In the genomic region with DNA sequence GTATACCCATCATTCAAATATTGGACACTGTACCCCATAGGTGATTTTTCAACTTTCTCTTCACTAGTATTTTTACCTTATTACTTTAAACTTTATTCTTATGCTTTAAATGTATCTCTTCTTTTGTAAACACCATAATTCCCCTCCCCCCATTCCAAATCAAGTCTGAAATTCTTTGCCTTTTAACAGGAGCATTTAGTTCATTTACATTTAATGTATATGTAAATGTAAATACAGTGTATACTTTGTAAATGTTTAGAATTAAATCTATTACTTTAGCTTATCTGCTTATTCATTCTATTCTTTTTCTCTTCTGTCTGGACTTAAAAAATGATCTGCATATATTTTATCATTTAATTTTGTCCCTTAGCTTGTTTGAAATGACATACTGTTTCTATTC, we compare ENCODE assay signal across 28 cellular contexts. TPM values are rescaled to one million over a fixed set of nuclear protein-coding genes. Genes with fewer than 3 reads are reported as not detected.
DNase-seq lines count a peak whose midpoint lies in the region; ATAC-seq, FAIRE-seq and TF ChIP-seq lines count a peak whose summit lies in the region.
"Had no signal": no experiment of that assay in that cellular context is flagged by ENCODE, and none has a peak within 500 bp of the region (broad histone marks: within the 10 kb centered on the region; RNA-seq: fewer than 3 reads in every experiment).

No MANE protein-coding gene starts in this region.

- in situ Hi-C loops in K562 (cut with MboI), result no loop called here

- H3K9me3 ChIP-seq in K562 (replicated peaks; ENCODE audit: control insufficient read depth, insufficient read depth, low read depth, low read length), result no peaks in the 10 kb centered on the region; the same call in 1 of the 2 replicates
- H3K9me3 ChIP-seq: BE2C had no signal

- no peak for TF ChIP-seq EP300 in K562 (IDR thresholded peaks at IDR 0.05; ENCODE audit: low read length)

- TF ChIP-seq POLR2A in K562 (conservative IDR thresholded peaks at IDR 0.05), result no peak

- DNase-seq in K562 (ENCODE audit: extremely low read depth in 1 of 4, low spot score in 3 of 4), result no peak
- DNase-seq in central memory CD8-positive, alpha-beta T cell (ENCODE audit: low spot score in 2 of 2), result no peak
- no peak for DNase-seq in natural killer cell
- no peak for DNase-seq in stimulated activated effector memory CD8-positive, alpha-beta T cell treated with anti-CD3 and anti-CD28 coated beads, Interleukin-12 subunit alpha, Interleukin-12 subunit beta, amount 100 ng/mL, for 72 hours (ENCODE audit: low spot score in 2 of 2)
- DNase-seq in left colon, result no peak
- no peak for DNase-seq in superior temporal gyrus (ENCODE audit: extremely low spot score)
- DNase-seq: 8988T; ACHN; BE2C; C1 segment of cervical spinal cord; CD4-positive, alpha-beta T cell; CD8-positive, alpha-beta T cell; DMS 273 treated with DMSO at 0.1 percent for 48 hours; DMS153; DMS53; DMS79; DND-41; EL; GDM1 had no signal

- no peaks in the 10 kb centered on the region for H3K27me3 Mint-ChIP-seq in central memory CD8-positive, alpha-beta T cell
- no peaks in the 10 kb centered on the region for H3K27me3 Mint-ChIP-seq in natural killer cell (ENCODE audit: low read depth in 2 of 2)
- H3K27me3 Mint-ChIP-seq: CD4-positive, alpha-beta T cell had no signal

- no peak overlapping the region for H2AFZ ChIP-seq in K562 (ENCODE audit: low read depth, low read length)

- no peaks in the 10 kb centered on the region for H3K79me2 ChIP-seq in K562 (ENCODE audit: control insufficient read depth, insufficient read depth, low read length)

- no TSS peak for BruUV-seq in K562 (replicated peaks; lab: Mats Ljungman, UMichigan)

- POLR2A ChIA-PET in K562 (lab: Yijun Ruan, JAX), result no interaction called here

- no peak for ATAC-seq in K562
- no peak for ATAC-seq in central memory CD8-positive, alpha-beta T cell (replicated peaks; ENCODE audit: extremely low read depth, poor library complexity, severe bottlenecking)
- ATAC-seq in natural killer cell, result no peak
- no peak for ATAC-seq in stimulated activated effector memory CD8-positive, alpha-beta T cell treated with anti-CD3 and anti-CD28 coated beads, Interleukin-12 subunit alpha, Interleukin-12 subunit beta, amount 100 ng/mL, for 72 hours
- ATAC-seq in left colon, result no peak
- no peak for ATAC-seq in GM19397 (IDR thresholded peaks at IDR 0.05; ENCODE audit: unreplicated experiment)
- ATAC-seq: CD8-positive, alpha-beta T cell; GM12878 had no signal

- H3K9me1 ChIP-seq in K562 (ENCODE audit: control insufficient read depth, insufficient read depth, low read length), result no peaks in the 10 kb centered on the region

- H4K20me1 ChIP-seq in K562 (replicated peaks; ENCODE audit: control insufficient read depth, insufficient read depth, low read length), result no peaks in the 10 kb centered on the region
- H4K20me1 ChIP-seq: BLaER1 had no signal

- no peak overlapping the region for H3K4me2 ChIP-seq in K562 (ENCODE audit: insufficient read depth, low read length)
- H3K4me2 ChIP-seq: BLaER1 had no signal

- no peak for TF ChIP-seq RAD21 in K562 (CRISPR knock-in tag; conservative IDR thresholded peaks at IDR 0.05 in 1 of 2, IDR thresholded peaks at IDR 0.05 in 1 of 2)

- peak overlapping the region; percentile 19 for H3K27ac Mint-ChIP-seq in central memory CD8-positive, alpha-beta T cell (ENCODE audit: low read depth)
- peak overlapping the region; percentile 80 to 94 for H3K27ac Mint-ChIP-seq in natural killer cell
- peak overlapping the region; percentile 21 for H3K27ac Mint-ChIP-seq in stimulated activated effector memory CD8-positive, alpha-beta T cell treated with anti-CD3 and anti-CD28 coated beads, Interleukin-12 subunit alpha, Interleukin-12 subunit beta, amount 100 ng/mL, for 72 hours
- H3K27ac Mint-ChIP-seq: CD4-positive, alpha-beta T cell had no signal

- no peaks in the 10 kb centered on the region for H3K27me3 ChIP-seq in K562 (ENCODE audit: control insufficient read depth in 2 of 2, insufficient read depth in 2 of 2, low read length in 2 of 2)
- H3K27me3 ChIP-seq: BE2C, BLaER1 had no signal

- peaks cover 5% of the 10 kb centered on the region for H3K9me3 Mint-ChIP-seq in central memory CD8-positive, alpha-beta T cell
- peaks cover 2 to 18% of the 10 kb centered on the region in 2 donors for H3K9me3 Mint-ChIP-seq in natural killer cell
- peaks cover 19% of the 10 kb centered on the region for H3K9me3 Mint-ChIP-seq in stimulated activated effector memory CD8-positive, alpha-beta T cell treated with anti-CD3 and anti-CD28 coated beads, Interleukin-12 subunit alpha, Interleukin-12 subunit beta, amount 100 ng/mL, for 72 hours

- CTCF ChIA-PET in K562 (lab: Yijun Ruan, JAX; ENCODE audit: low intra/inter-chr PET ratio), result interaction anchor here (0.6 to 4.9 kb wide), 2 partner anchors 50 to 159 kb away, joined by 3 to 32 read pairs; no protein-coding TSS in a partner anchor

- H3K4me1 ChIP-seq in K562 (replicated peaks in 1 of 2; ENCODE audit: control insufficient read depth in 2 of 2, insufficient read depth in 2 of 2, low read length in 2 of 2), result peaks cover 8 to 28% of the 10 kb centered on the region in 2 experiments; a peak in 4 of 5 replicates

- FAIRE-seq in K562 (lab: Jason Lieb, UNC), result no peak
- FAIRE-seq: A204.1, GM12878, GM18507 had no signal

- H3K36me3 ChIP-seq in K562 (ENCODE audit: control insufficient read depth, insufficient read depth, low read length), result no peaks in the 10 kb centered on the region
- H3K36me3 ChIP-seq: BE2C, BLaER1 had no signal

- H3K4me3 Mint-ChIP-seq in central memory CD8-positive, alpha-beta T cell, result no peak overlapping the region
- no peak overlapping the region for H3K4me3 Mint-ChIP-seq in natural killer cell
- H3K4me3 Mint-ChIP-seq in stimulated activated effector memory CD8-positive, alpha-beta T cell treated with anti-CD3 and anti-CD28 coated beads, Interleukin-12 subunit alpha, Interleukin-12 subunit beta, amount 100 ng/mL, for 72 hours, result no peak overlapping the region
- H3K4me3 Mint-ChIP-seq: CD4-positive, alpha-beta T cell; CD8-positive, alpha-beta T cell had no signal

- H3K36me3 Mint-ChIP-seq in central memory CD8-positive, alpha-beta T cell (ENCODE audit: insufficient read depth), result peaks cover 8% of the 10 kb centered on the region
- peaks cover 47% of the 10 kb centered on the region for H3K36me3 Mint-ChIP-seq in natural killer cell
- H3K36me3 Mint-ChIP-seq in stimulated activated effector memory CD8-positive, alpha-beta T cell treated with anti-CD3 and anti-CD28 coated beads, Interleukin-12 subunit alpha, Interleukin-12 subunit beta, amount 100 ng/mL, for 72 hours, result peaks cover 99% of the 10 kb centered on the region

- TF ChIP-seq CTCF in K562 (IDR thresholded peaks at IDR 0.05 in 2 of 3, conservative IDR thresholded peaks at IDR 0.05 in 1 of 3; ENCODE audit: insufficient read depth in 2 of 3, low read depth in 1 of 3, low read length in 3 of 3) (no peak), natural killer cell (IDR thresholded peaks at IDR 0.05) (no peak)

- H3K27ac ChIP-seq in K562 (ENCODE audit: extremely low read depth, low read depth, low read length), result no peak overlapping the region
- H3K27ac ChIP-seq: BLaER1 had no signal

- no peak overlapping the region for H3K4me3 ChIP-seq in K562
- H3K4me3 ChIP-seq: BLaER1, GM12878 had no signal

- intact Hi-C loops in K562 (cut with micrococcal nuclease) (loop anchor here (10.0 kb wide), 1 partner anchor 266 kb away; no protein-coding TSS in a partner anchor), natural killer cell (cut with micrococcal nuclease) (no loop called here), left colon (cut with DNase I, micrococcal nuclease) (loop anchor here in 1 of 2 donors (10.0 kb wide), 1 partner anchor 46 kb away; no protein-coding TSS in a partner anchor)

- H3K4me1 Mint-ChIP-seq in central memory CD8-positive, alpha-beta T cell, result peaks cover 77% of the 10 kb centered on the region
- peaks cover 80 to 87% of the 10 kb centered on the region in 2 donors for H3K4me1 Mint-ChIP-seq in natural killer cell
- peaks cover 80% of the 10 kb centered on the region for H3K4me1 Mint-ChIP-seq in stimulated activated effector memory CD8-positive, alpha-beta T cell treated with anti-CD3 and anti-CD28 coated beads, Interleukin-12 subunit alpha, Interleukin-12 subunit beta, amount 100 ng/mL, for 72 hours

- H3K9ac ChIP-seq in K562 (ENCODE audit: insufficient read depth in 1 of 2, low read depth in 2 of 2, low read length in 2 of 2), result no peak overlapping the region
- H3K9ac ChIP-seq: BLaER1 had no signal

RNA-seq across cellular contexts. Expression of gene ADGRG1, which starts 30.0 kb away (rescaled TPM):
- 0.81 and 1.3 TPM in 2 replicates for total RNA-seq in K562 (2011; cell fraction: chromatin; rRNA removed; ENCODE audit: low replicate concordance)
- total RNA-seq in K562 (2011; cell fraction: nucleolus; rRNA removed), result 0.79 and 1.0 TPM in 2 replicates
- 0.81 and 2.1 TPM in 2 replicates for total RNA-seq in K562 (2011; cell fraction: nucleoplasm; rRNA removed)
- total RNA-seq in K562 (2014; rRNA removed) (not detected in 2 replicates), K562 (2014; rRNA removed; fragmentation: Illumina TruSeq; extraction: Trizol) (not detected in 2 replicates), K562 (2015; rRNA removed; fragmentation: Illumina TruSeq; extraction: Trizol) (not detected in 2 replicates), K562 (2021) (0.31 TPM in 1 of 2 replicates, not detected in the other), natural killer cell (100 to 1,000 TPM; 830 to 949 (median 858) TPM), left colon (100 to 1,000 TPM in 1 of 2 donors, 10 to 100 TPM in 1; 81.2 to 111 TPM)
- polyA plus RNA-seq in K562 (2011; rRNA removed) (0.04 and 0.57 TPM in 2 replicates), K562 (2014; fragmentation: Illumina TruSeq; extraction: Trizol) (0.16 and 0.29 TPM in 2 replicates), K562 (2014; fragmentation: Nextera tagmentation; extraction: Ambion mirVana) (not detected), K562 (2014; rRNA removed) (0.34 TPM in 1 of 2 replicates, not detected in the other)
- 0.12 and 0.15 TPM in 2 replicates for polyA plus RNA-seq in K562 (2011; cell fraction: cytosol; rRNA removed)
- polyA plus RNA-seq in K562 (2011; cell fraction: nucleus; rRNA removed), result 0.70 and 0.81 TPM in 2 replicates
- 0.39 and 0.44 TPM in 2 replicates for polyA plus RNA-seq in K562 (2012)
- polyA minus RNA-seq in K562 (2011; rRNA and poly(A)+ RNA removed), result 0.18 TPM in 2 replicates
- polyA minus RNA-seq in K562 (2011; cell fraction: cytosol; rRNA and poly(A)+ RNA removed), result not detected in 2 replicates
- polyA minus RNA-seq in K562 (2011; cell fraction: nucleus; rRNA and poly(A)+ RNA removed), result 0.33 TPM in 1 of 2 replicates, not detected in the other

RNA-seq across cellular contexts. Expression of gene ADGRG5, which starts 56.0 kb away (rescaled TPM):
- total RNA-seq in K562 (2011; cell fraction: chromatin; rRNA removed; ENCODE audit: low replicate concordance), result 0.14 TPM in 1 of 2 replicates, not detected in the other
- total RNA-seq in K562 (2011; cell fraction: nucleolus; rRNA removed), result 0.13 TPM in 1 of 2 replicates, not detected in the other
- total RNA-seq in K562 (2011; cell fraction: nucleoplasm; rRNA removed), result 0.07 TPM in 1 of 2 replicates, not detected in the other
- total RNA-seq in K562 (2014; rRNA removed) (0.08 and 0.09 TPM in 2 replicates), K562 (2014; rRNA removed; fragmentation: Illumina TruSeq; extraction: Trizol) (0.07 TPM in 1 of 2 replicates, not detected in the other), K562 (2015; rRNA removed; fragmentation: Illumina TruSeq; extraction: Trizol) (0.14 and 0.30 TPM in 2 replicates), K562 (2021) (0.09 and 0.27 TPM in 2 replicates), natural killer cell (100 to 1,000 TPM in 1 of 3 donors, 10 to 100 TPM in 2; 83.2 to 118 (median 94.5) TPM), left colon (1 to 10 TPM; 2.0 to 2.7 TPM)
- polyA plus RNA-seq in K562 (2011; rRNA removed) (0.01 and 0.11 TPM in 2 replicates), K562 (2014; fragmentation: Illumina TruSeq; extraction: Trizol) (0.08 and 0.10 TPM in 2 replicates), K562 (2014; fragmentation: Nextera tagmentation; extraction: Ambion mirVana) (under 1 TPM; 0.01 to 0.39 TPM), K562 (2014; rRNA removed) (0.04 and 0.15 TPM in 2 replicates)
- 0.03 and 0.07 TPM in 2 replicates for polyA plus RNA-seq in K562 (2011; cell fraction: cytosol; rRNA removed)
- 0.13 and 0.27 TPM in 2 replicates for polyA plus RNA-seq in K562 (2011; cell fraction: nucleus; rRNA removed)
- polyA plus RNA-seq in K562 (2012), result 0.55 and 0.62 TPM in 2 replicates
- polyA minus RNA-seq in K562 (2011; rRNA and poly(A)+ RNA removed), result 0.06 TPM in 1 of 2 replicates, not detected in the other
- polyA minus RNA-seq in K562 (2011; cell fraction: cytosol; rRNA and poly(A)+ RNA removed), result not detected in 2 replicates
- not detected in 2 replicates for polyA minus RNA-seq in K562 (2011; cell fraction: nucleus; rRNA and poly(A)+ RNA removed)
- total RNA-seq: A673, Daoy, G401 had no signal
- polyA plus RNA-seq: AG04450 had no signal

Comparison
In these comparisons a context has a peak if more than half of its experiments do, and no peak if none do; other contexts are left out.
1. H3K27ac Mint-ChIP-seq: peak in every context shown above with its lines; median percentile 87 in natural killer cell; 21 in stimulated activated effector memory CD8-positive, alpha-beta T cell treated with anti-CD3 and anti-CD28 coated beads, Interleukin-12 subunit alpha, Interleukin-12 subunit beta, amount 100 ng/mL, for 72 hours; 19 in central memory CD8-positive, alpha-beta T cell.
2. RNA of gene ADGRG1, which starts 30.0 kb away (total RNA-seq): 830 to 949 TPM in natural killer cell and 81.2 to 111 TPM in left colon; 0.31 to 2.1 TPM in K562; every median in the first group is over 10 times any median in the second.
3. RNA of gene ADGRG5, which starts 56.0 kb away (total RNA-seq): 83.2 to 118 TPM in natural killer cell; 2.0 to 2.7 TPM in left colon and 0.07 to 0.30 TPM in K562; every median in the first group is over 10 times any median in the second.